In the genomic region with DNA sequence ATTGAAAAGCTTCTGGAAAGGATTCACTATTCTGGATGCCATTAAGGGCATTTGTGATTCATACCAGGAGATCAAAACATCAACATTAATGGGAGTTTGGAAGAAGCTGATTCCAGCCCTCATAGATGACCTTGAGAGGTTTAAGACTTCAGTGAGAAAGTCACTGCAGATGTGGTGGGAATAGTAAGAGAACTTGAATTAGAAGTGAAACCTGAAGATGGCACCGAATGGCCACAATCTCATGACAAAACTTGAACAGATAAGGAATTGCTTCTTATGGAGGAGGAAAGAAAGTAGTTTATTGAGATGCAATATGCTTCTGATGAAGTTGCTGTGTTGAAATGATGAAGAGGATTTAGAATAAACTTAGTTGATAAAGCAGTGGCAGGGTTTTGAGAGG, we compare ENCODE assay signal across 10 cellular contexts.
DNase-seq lines count a peak whose midpoint lies in the region; ATAC-seq and TF ChIP-seq lines count a peak whose summit lies in the region.
"Had no signal": no experiment of that assay in that cellular context is flagged by ENCODE, and none has a peak within 500 bp of the region (broad histone marks: within the 10 kb centered on the region; RNA-seq: fewer than 3 reads in every experiment).

No MANE protein-coding gene starts in this region.

- no peak for TF ChIP-seq POLR2A in thyroid gland (IDR thresholded peaks at IDR 0.05)

- H3K27ac ChIP-seq in thyroid gland = no peak overlapping the region
- H3K27ac ChIP-seq: cardiac muscle cell had no signal

- no peaks in the 10 kb centered on the region for H3K36me3 ChIP-seq in thyroid gland
- H3K36me3 ChIP-seq: cardiac muscle cell had no signal

- H3K9me3 ChIP-seq in thyroid gland = no peaks in the 10 kb centered on the region
- H3K9me3 ChIP-seq: mucosa of descending colon had no signal

- H3K4me1 Mint-ChIP-seq in naive B cell (peaks cover 25 to 61% (median 49%) of the 10 kb centered on the region in 3 donors), mesothelial cell of epicardium (peaks cover 3% of the 10 kb centered on the region)

- peak overlapping the region; percentile 34 to 85 (median 68) for H3K4me3 Mint-ChIP-seq in naive B cell
- H3K4me3 Mint-ChIP-seq in mesothelial cell of epicardium = no peak overlapping the region

- intact Hi-C loops in thyroid gland (cut with DNase I) = no loop called here

- H3K27me3 Mint-ChIP-seq in naive B cell (peaks cover 0 to 4% (median 0%) of the 10 kb centered on the region in 3 donors), mesothelial cell of epicardium (ENCODE audit: low read depth) (peaks cover 9% of the 10 kb centered on the region)

- H3K9me3 Mint-ChIP-seq in naive B cell (no peaks in the 10 kb centered on the region), mesothelial cell of epicardium (no peaks in the 10 kb centered on the region)

- TF ChIP-seq CTCF in thyroid gland (IDR thresholded peaks at IDR 0.05) (no peak), mesothelial cell of epicardium (IDR thresholded peaks at IDR 0.05; ENCODE audit: unreplicated experiment) (no peak)

- 92 to 94% methylated on average over 1 of the region's 1 CpG for WGBS in thyroid gland, 2 donors

- peaks cover 0 to 6% of the 10 kb centered on the region in 2 donors for H3K36me3 Mint-ChIP-seq in naive B cell
- no peaks in the 10 kb centered on the region for H3K36me3 Mint-ChIP-seq in mesothelial cell of epicardium

- H3K4me3 ChIP-seq in thyroid gland (replicated peaks in 1 of 3) = no peak overlapping the region
- H3K4me3 ChIP-seq: cardiac muscle cell, mucosa of descending colon had no signal

- no peaks in the 10 kb centered on the region for H3K27me3 ChIP-seq in thyroid gland
- H3K27me3 ChIP-seq: cardiac muscle cell had no signal

- H3K27ac Mint-ChIP-seq in naive B cell (peak overlapping the region; percentile 24 to 84 (median 67)), mesothelial cell of epicardium (no peak overlapping the region)

- H3K4me1 ChIP-seq in thyroid gland = peaks cover 4 to 9% of the 10 kb centered on the region in 2 donors

- DNase-seq in LHCN-M2 (ENCODE audit: low read depth) = peak; percentile 39
- DNase-seq in naive B cell = no peak
- DNase-seq in thyroid gland = no peak
- no peak for DNase-seq in mesothelial cell of epicardium (ENCODE audit: low spot score in 2 of 2, unreplicated experiment in 2 of 2)
- DNase-seq: mucosa of descending colon; stimulated activated CD4-positive, alpha-beta T cell treated with anti-CD3 and anti-CD28 coated beads, Interleukin-12 subunit alpha, Interleukin-12 subunit beta, amount 100 ng/mL, for 4 hours had no signal

- ATAC-seq in GM18868 (IDR thresholded peaks at IDR 0.05; ENCODE audit: unreplicated experiment) (peak; percentile 44), GM21619 (IDR thresholded peaks at IDR 0.05; ENCODE audit: unreplicated experiment) (peak; percentile 37), naive B cell (ENCODE audit: low read depth in 2 of 2) (no peak), esophagus mucosa (no peak)

Comparison
In these comparisons a context has a peak if more than half of its experiments do, and no peak if none do; other contexts are left out.
1. ATAC-seq: peak in GM18868 (single experiment) and GM21619 (single experiment); none in naive B cell (0 of 2) and esophagus mucosa (single experiment).